1 cellular context compared by ENCODE assay signal in the genomic region with DNA sequence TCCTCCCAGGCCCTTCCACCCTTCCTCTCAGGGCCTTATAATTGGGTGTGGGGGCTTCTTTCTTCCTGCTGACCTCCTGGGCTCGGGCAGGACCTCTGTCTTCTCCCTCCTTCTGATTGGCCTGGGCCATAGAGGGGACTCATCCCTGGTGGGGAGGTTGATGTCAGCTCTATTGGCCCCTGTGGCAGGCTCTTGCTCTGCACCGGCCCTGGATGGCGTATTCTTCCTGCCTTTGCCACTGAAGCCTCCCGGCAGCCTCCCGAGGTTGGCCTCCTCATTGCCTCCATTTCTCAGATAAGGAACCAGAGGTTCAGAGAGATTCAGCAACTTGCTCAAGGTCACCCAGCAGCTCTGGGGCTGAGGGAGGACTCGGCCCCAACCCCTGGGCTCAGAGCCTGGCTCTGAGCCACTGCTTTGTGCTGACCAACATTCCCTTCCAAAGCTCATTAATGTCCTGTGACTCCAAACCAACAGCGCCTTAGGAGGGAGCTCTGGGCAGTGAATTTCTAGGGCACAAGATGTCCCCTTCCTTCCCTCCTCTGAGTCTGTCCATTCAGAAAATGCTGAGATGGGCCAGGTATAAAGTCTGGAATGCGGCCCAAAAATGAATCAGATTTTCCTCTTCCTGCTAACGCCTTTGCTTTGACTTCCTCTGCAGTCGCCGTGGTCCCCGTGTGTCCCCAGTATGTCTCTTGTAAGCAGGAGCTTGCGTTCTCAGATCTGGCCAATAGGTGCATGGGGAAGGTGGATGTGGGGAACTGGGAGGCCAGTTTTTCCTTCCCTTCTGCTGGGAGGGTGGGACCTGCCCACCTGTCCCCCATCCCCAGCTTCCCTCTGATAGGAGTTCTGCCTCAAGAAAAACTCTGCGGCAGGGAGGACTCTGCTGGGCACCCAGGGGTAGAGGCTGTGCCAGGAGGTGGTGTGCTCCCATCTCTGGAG.
TF ChIP-seq lines count a peak whose summit lies in the region.

No MANE protein-coding gene starts in this region.

TF ChIP-seq in IMR-90, 13 proteins besides CTCF, POLR2A, EP300 and RAD21:
- TF ChIP-seq MAZ (IDR thresholded peaks at IDR 0.05; ENCODE audit: borderline replicate concordance, low read depth, low read length), result no peak
- no peak for TF ChIP-seq SMC3 (IDR thresholded peaks at IDR 0.05; ENCODE audit: low read depth, low read length)
- no peak for TF ChIP-seq RFX5 (IDR thresholded peaks at IDR 0.05; ENCODE audit: low read depth, low read length)
- TF ChIP-seq FOS (IDR thresholded peaks at IDR 0.05; ENCODE audit: low read depth, low read length), result no peak
- TF ChIP-seq CHD1 (IDR thresholded peaks at IDR 0.05; ENCODE audit: low read depth, low read length), result no peak
- no peak for TF ChIP-seq MAFK (IDR thresholded peaks at IDR 0.05; ENCODE audit: low read depth, low read length)
- no peak for TF ChIP-seq RCOR1 (IDR thresholded peaks at IDR 0.05; ENCODE audit: insufficient replicate concordance, low read length)
- TF ChIP-seq, protein P1, sequence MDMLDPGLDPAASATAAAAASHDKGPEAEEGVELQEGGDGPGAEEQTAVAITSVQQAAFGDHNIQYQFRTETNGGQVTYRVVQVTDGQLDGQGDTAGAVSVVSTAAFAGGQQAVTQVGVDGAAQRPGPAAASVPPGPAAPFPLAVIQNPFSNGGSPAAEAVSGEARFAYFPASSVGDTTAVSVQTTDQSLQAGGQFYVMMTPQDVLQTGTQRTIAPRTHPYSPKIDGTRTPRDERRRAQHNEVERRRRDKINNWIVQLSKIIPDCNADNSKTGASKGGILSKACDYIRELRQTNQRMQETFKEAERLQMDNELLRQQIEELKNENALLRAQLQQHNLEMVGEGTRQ (IDR thresholded peaks at IDR 0.05; ENCODE audit: low read depth, low read length), result no peak
- TF ChIP-seq, protein P2, sequence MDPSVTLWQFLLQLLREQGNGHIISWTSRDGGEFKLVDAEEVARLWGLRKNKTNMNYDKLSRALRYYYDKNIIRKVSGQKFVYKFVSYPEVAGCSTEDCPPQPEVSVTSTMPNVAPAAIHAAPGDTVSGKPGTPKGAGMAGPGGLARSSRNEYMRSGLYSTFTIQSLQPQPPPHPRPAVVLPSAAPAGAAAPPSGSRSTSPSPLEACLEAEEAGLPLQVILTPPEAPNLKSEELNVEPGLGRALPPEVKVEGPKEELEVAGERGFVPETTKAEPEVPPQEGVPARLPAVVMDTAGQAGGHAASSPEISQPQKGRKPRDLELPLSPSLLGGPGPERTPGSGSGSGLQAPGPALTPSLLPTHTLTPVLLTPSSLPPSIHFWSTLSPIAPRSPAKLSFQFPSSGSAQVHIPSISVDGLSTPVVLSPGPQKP (IDR thresholded peaks at IDR 0.05; ENCODE audit: borderline replicate concordance, low read depth, low read length), result no peak
- no peak for TF ChIP-seq BHLHE40 (IDR thresholded peaks at IDR 0.05; ENCODE audit: low read depth, low read length)
- TF ChIP-seq CEBPB (IDR thresholded peaks at IDR 0.05; ENCODE audit: low read depth, low read length), result no peak
- TF ChIP-seq NFE2L2 (IDR thresholded peaks at IDR 0.05; ENCODE audit: low read depth, low read length), result no peak
- no peak for TF ChIP-seq MXI1 (IDR thresholded peaks at IDR 0.05; ENCODE audit: borderline replicate concordance, low read depth, low read length)
